11 cellular contexts compared by ENCODE assay signal in the genomic region with DNA sequence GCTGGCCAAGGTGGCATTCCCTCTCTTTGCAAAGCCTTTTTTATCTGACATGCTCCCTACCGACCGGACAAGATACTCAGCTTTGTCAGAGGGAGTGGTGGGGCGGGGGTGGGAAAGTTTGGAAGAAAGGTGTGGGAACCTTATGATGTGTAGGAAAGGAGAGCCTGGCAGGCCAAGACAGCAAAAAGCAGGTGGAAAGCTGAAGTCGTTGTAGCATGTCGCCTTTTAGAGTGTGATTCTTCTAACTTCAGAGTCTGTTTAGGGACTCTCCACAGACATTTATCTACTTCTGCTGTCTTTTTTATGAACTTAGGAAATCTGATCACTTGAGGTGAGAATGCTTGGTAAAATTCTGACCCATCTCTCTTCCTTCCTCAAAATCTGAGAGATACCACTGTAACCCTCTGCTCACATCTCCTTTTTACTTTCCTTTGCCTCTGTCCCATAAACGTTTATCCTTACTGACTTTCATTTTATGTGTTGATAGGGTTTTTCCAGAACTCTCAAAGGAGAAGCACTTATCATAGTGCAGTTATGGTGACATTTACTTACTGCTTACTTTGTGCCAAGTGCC. TPM values are rescaled to one million over a fixed set of nuclear protein-coding genes. Genes with fewer than 3 reads are reported as not detected.
A peak's percentile ranks its signal among the peaks of the same experiment; 100 is the strongest.
DNase-seq lines count a peak whose midpoint lies in the region; ATAC-seq lines count a peak whose summit lies in the region.
"Had no signal": no experiment of that assay in that cellular context is flagged by ENCODE, and none has a peak within 500 bp of the region (broad histone marks: within the 10 kb centered on the region; RNA-seq: fewer than 3 reads in every experiment).

No MANE protein-coding gene starts in this region.

- no peak overlapping the region for H3K4me3 ChIP-seq in esophagus (ENCODE audit: low read depth in 1 of 2, low read length in 2 of 2)
- H3K4me3 ChIP-seq: pancreas had no signal

- no peaks in the 10 kb centered on the region for H3K4me1 ChIP-seq in esophagus (ENCODE audit: control insufficient read depth in 2 of 2, insufficient read depth in 2 of 2, low read length in 1 of 2)

- H3K9me3 ChIP-seq in esophagus (ENCODE audit: control insufficient read depth in 2 of 2, insufficient read depth in 1 of 2, low read depth in 1 of 2, low read length in 1 of 2), result no peaks in the 10 kb centered on the region
- H3K9me3 ChIP-seq: pancreas had no signal

- no peaks in the 10 kb centered on the region for H3K27me3 ChIP-seq in esophagus (ENCODE audit: control insufficient read depth in 1 of 2, insufficient read depth in 2 of 2, low read length in 2 of 2)
- H3K27me3 ChIP-seq: pancreas had no signal

- no peaks in the 10 kb centered on the region for H3K9me3 Mint-ChIP-seq in stimulated activated effector memory CD8-positive, alpha-beta T cell treated with anti-CD3 and anti-CD28 coated beads, Interleukin-12 subunit alpha, Interleukin-12 subunit beta, amount 100 ng/mL, for 72 hours

- H3K4me1 Mint-ChIP-seq in stimulated activated effector memory CD8-positive, alpha-beta T cell treated with anti-CD3 and anti-CD28 coated beads, Interleukin-12 subunit alpha, Interleukin-12 subunit beta, amount 100 ng/mL, for 72 hours, result peaks cover 20% of the 10 kb centered on the region

- no peak overlapping the region for H3K4me3 Mint-ChIP-seq in stimulated activated effector memory CD8-positive, alpha-beta T cell treated with anti-CD3 and anti-CD28 coated beads, Interleukin-12 subunit alpha, Interleukin-12 subunit beta, amount 100 ng/mL, for 72 hours

- DNase-seq in GF-D8 (lab: John Stamatoyannopoulos, UW) (peak; percentile 7), HPDE6-E6E7 (ENCODE audit: extremely low spot score) (no peak), mucosa of gallbladder (ENCODE audit: low spot score) (no peak), DMS114 treated with DMSO at 0.1 percent for 48 hours (lab: John Stamatoyannopoulos, UW; ENCODE audit: unreplicated experiment) (no peak)
- no peak for DNase-seq in stimulated activated effector memory CD8-positive, alpha-beta T cell treated with anti-CD3 and anti-CD28 coated beads, Interleukin-12 subunit alpha, Interleukin-12 subunit beta, amount 100 ng/mL, for 72 hours (ENCODE audit: low spot score in 2 of 2)

- no peaks in the 10 kb centered on the region for H3K36me3 ChIP-seq in esophagus (ENCODE audit: control insufficient read depth in 2 of 2, insufficient read depth in 2 of 2, low read length in 1 of 2)
- H3K36me3 ChIP-seq: pancreas had no signal

- H3K27ac Mint-ChIP-seq in stimulated activated effector memory CD8-positive, alpha-beta T cell treated with anti-CD3 and anti-CD28 coated beads, Interleukin-12 subunit alpha, Interleukin-12 subunit beta, amount 100 ng/mL, for 72 hours, result no peak overlapping the region

- WGBS in esophagus, 2 donors, result 43 to 47% methylated on average over 6 of the region's 6 CpGs

- ATAC-seq in GM21526 (IDR thresholded peaks at IDR 0.05; ENCODE audit: low FRiP score, unreplicated experiment) (peak; percentile 38), HG03521 (IDR thresholded peaks at IDR 0.05; ENCODE audit: unreplicated experiment) (peak; percentile 12)
- ATAC-seq in stimulated activated effector memory CD8-positive, alpha-beta T cell treated with anti-CD3 and anti-CD28 coated beads, Interleukin-12 subunit alpha, Interleukin-12 subunit beta, amount 100 ng/mL, for 72 hours, result no peak

- peak overlapping the region; percentile 46 to 65 for H3K27ac ChIP-seq in esophagus (ENCODE audit: low read depth in 2 of 2, low read length in 1 of 2)
- H3K27ac ChIP-seq: pancreas had no signal

- no peaks in the 10 kb centered on the region for H3K36me3 Mint-ChIP-seq in stimulated activated effector memory CD8-positive, alpha-beta T cell treated with anti-CD3 and anti-CD28 coated beads, Interleukin-12 subunit alpha, Interleukin-12 subunit beta, amount 100 ng/mL, for 72 hours

RNA-seq across cellular contexts. Expression of a gene that starts 8.2 kb away (rescaled TPM):
- polyA plus RNA-seq in esophagus, result 10 to 100 TPM; 19.4 to 25.1 TPM
- 46.6 TPM for total RNA-seq in mucosa of gallbladder

RNA-seq across cellular contexts. Expression of a gene that starts 25.2 kb away (rescaled TPM):
- 10 to 100 TPM; 19.9 to 24.2 TPM for polyA plus RNA-seq in esophagus
- total RNA-seq in mucosa of gallbladder, result 17.1 TPM

RNA-seq across cellular contexts. Expression of a gene that starts 47.2 kb away (rescaled TPM):
- polyA plus RNA-seq in esophagus, result 1 to 10 TPM; 4.2 to 5.4 TPM
- 12.3 TPM for total RNA-seq in mucosa of gallbladder
- total RNA-seq: activated CD8-positive, alpha-beta memory T cell treated with anti-CD3 and anti-CD28 coated beads for 36 hours; endothelial cell of umbilical vein had no signal
- polyA plus RNA-seq: endothelial cell of umbilical vein had no signal
